In genomic region chr6:37654727-37655500, GRCh38 we compare ENCODE assay signal across 22 cellular contexts.
"Had no signal": no experiment of that assay in that cellular context is flagged by ENCODE, and none has a peak within 500 bp of the region (broad histone marks: within the 10 kb centered on the region; RNA-seq: fewer than 3 reads in every experiment).

No MANE protein-coding gene starts in this region.

- H3K27ac ChIP-seq: lower lobe of right lung, pancreas, right lobe of liver, stomach, tibial artery had no signal

- H3K9me3 Mint-ChIP-seq: effector memory CD8-positive, alpha-beta T cell; type B pancreatic cell had no signal

- H3K27ac Mint-ChIP-seq: effector memory CD8-positive, alpha-beta T cell; naive thymus-derived CD8-positive, alpha-beta T cell; nephron progenitor cell; progenitor cell of endocrine pancreas; type B pancreatic cell had no signal

- DNase-seq: cortex of kidney; effector memory CD8-positive, alpha-beta T cell; esophagus squamous epithelium; head of caudate nucleus; left ventricle myocardium superior; lower lobe of right lung; naive thymus-derived CD8-positive, alpha-beta T cell; nephron progenitor cell; occipital lobe; pancreas; right lobe of liver; stimulated activated CD4-positive, alpha-beta T cell treated with anti-CD3 and anti-CD28 coated beads, Interleukin-12 subunit alpha, Interleukin-12 subunit beta, amount 100 ng/mL, for 4 hours; stimulated activated CD4-positive, alpha-beta T cell treated with anti-CD3 and anti-CD28 coated beads, Interleukin-1b, Interleukin-23, amount 100 ng/mL, for 48 hours; stimulated activated CD4-positive, alpha-beta T cell treated with anti-CD3 and anti-CD28 coated beads, Interleukin-4, amount 100 ng/mL, for 1 hour; stimulated activated CD8-positive, alpha-beta memory T cell treated with anti-CD3 and anti-CD28 coated beads, Interleukin-4, amount 100 ng/mL, for 48 hours; stomach had no signal

- H3K4me2 ChIP-seq: smooth muscle cell had no signal

- H3K4me3 Mint-ChIP-seq: effector memory CD8-positive, alpha-beta T cell; naive thymus-derived CD8-positive, alpha-beta T cell; nephron progenitor cell; type B pancreatic cell had no signal

- H3K9me3 ChIP-seq: pancreas, right lobe of liver had no signal

- ATAC-seq: effector memory CD8-positive, alpha-beta T cell; left ventricle myocardium superior; lower lobe of right lung; pancreas had no signal

- H3K27me3 ChIP-seq: pancreas, right lobe of liver, tibial artery had no signal

- H3K36me3 ChIP-seq: lower lobe of right lung, pancreas, right lobe of liver had no signal

- FAIRE-seq: endometrium, frontal cortex, pancreas had no signal

- H3K4me1 ChIP-seq: lower lobe of right lung, pancreas, right lobe of liver, tibial artery had no signal

- H3K4me3 ChIP-seq: esophagus squamous epithelium, lower lobe of right lung, pancreas, right lobe of liver, smooth muscle cell, stomach, tibial artery had no signal
